19 cellular contexts compared by ENCODE assay signal in the genomic region with DNA sequence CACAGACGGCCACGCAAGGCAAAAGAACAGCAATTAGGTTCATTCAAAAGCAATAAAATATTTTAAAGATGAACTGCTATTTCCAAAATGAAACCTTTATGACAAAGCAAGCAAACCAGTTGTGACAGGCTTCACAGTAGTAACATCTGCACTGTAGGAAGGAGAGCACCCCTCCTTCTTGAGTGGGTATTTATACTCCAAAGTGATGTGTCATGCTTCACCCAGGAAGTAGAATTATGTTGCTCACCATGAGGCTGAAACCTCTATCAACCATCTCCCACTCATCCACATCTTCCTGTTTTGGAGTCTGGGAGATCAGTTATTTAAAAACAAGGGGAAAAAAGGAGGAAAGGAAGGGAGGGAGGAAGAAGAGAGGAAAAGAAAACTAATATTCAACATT. TPM values are rescaled to one million over a fixed set of nuclear protein-coding genes. Genes with fewer than 3 reads are reported as not detected.
A peak's percentile ranks its signal among the peaks of the same experiment; 100 is the strongest.
DNase-seq lines count a peak whose midpoint lies in the region; ATAC-seq and TF ChIP-seq lines count a peak whose summit lies in the region.
"Had no signal": no experiment of that assay in that cellular context is flagged by ENCODE, and none has a peak within 500 bp of the region (broad histone marks: within the 10 kb centered on the region; RNA-seq: fewer than 3 reads in every experiment).

No MANE protein-coding gene starts in this region.

- H3K4me3 ChIP-seq in A673 (ENCODE audit: low read depth, low read length, poor library complexity, severe bottlenecking) = no peak overlapping the region
- H3K4me3 ChIP-seq in CD8-positive, alpha-beta memory T cell (ENCODE audit: low read length) = no peak overlapping the region
- H3K4me3 ChIP-seq: thoracic aorta had no signal

- no peak overlapping the region for H3K4me3 Mint-ChIP-seq in CD8-positive, alpha-beta memory T cell
- H3K4me3 Mint-ChIP-seq: T-cell had no signal

- H3K36me3 ChIP-seq in A673 (ENCODE audit: insufficient read depth, low read length, poor library complexity, severe bottlenecking) = no peaks in the 10 kb centered on the region
- H3K36me3 ChIP-seq in CD8-positive, alpha-beta memory T cell (ENCODE audit: insufficient read depth, low read length) = no peaks in the 10 kb centered on the region
- H3K36me3 ChIP-seq: thoracic aorta had no signal

- peak; percentile 40 for DNase-seq in A673 (ENCODE audit: low spot score)
- DNase-seq in CD1c-positive myeloid dendritic cell (ENCODE audit: extremely low spot score) = peak; percentile 65
- DNase-seq in RPMI7951 (ENCODE audit: low read depth) = peak; percentile 3
- DNase-seq in CD8-positive, alpha-beta memory T cell = no peak
- DNase-seq in NCI-H1048 (lab: John Stamatoyannopoulos, UW) = no peak
- no peak for DNase-seq in activated effector memory CD4-positive, alpha-beta T cell treated with anti-CD3 and anti-CD28 coated beads, Interleukin-2, amount 50 U/mL, for 16 hours
- no peak for DNase-seq in DMS79 (lab: John Stamatoyannopoulos, UW)
- DNase-seq: activated CD8-positive, alpha-beta memory T cell treated with anti-CD3 and anti-CD28 coated beads for 24 hours; KG1; left ventricle myocardium superior; NCI-H146; NCI-H226; T-cell had no signal

- peak overlapping the region in 1 of 8 donors; percentile 2 for H3K27ac Mint-ChIP-seq in CD8-positive, alpha-beta memory T cell
- H3K27ac Mint-ChIP-seq: T-cell had no signal

- H3K36me3 Mint-ChIP-seq in CD8-positive, alpha-beta memory T cell = no peaks in the 10 kb centered on the region
- H3K36me3 Mint-ChIP-seq: T-cell had no signal

- TF ChIP-seq CTCF in A673 (conservative IDR thresholded peaks at IDR 0.05; ENCODE audit: low read depth, low read length) = no peak

- ATAC-seq in HG02678 (IDR thresholded peaks at IDR 0.05; ENCODE audit: unreplicated experiment) = peak; percentile 61
- ATAC-seq: HCT116, left ventricle myocardium superior had no signal

- no peak overlapping the region for H3K27ac ChIP-seq in A673 (ENCODE audit: low read depth, low read length, poor library complexity, severe bottlenecking)
- no peak overlapping the region for H3K27ac ChIP-seq in CD8-positive, alpha-beta memory T cell (ENCODE audit: low read depth, low read length)
- H3K27ac ChIP-seq: thoracic aorta had no signal

- no TSS peak for BruUV-seq in A673 (replicated peaks; lab: Mats Ljungman, UMichigan)

- peaks cover 9% of the 10 kb centered on the region for H3K4me1 ChIP-seq in A673 (ENCODE audit: insufficient read depth, low read length, poor library complexity, severe bottlenecking)
- H3K4me1 ChIP-seq in CD8-positive, alpha-beta memory T cell (ENCODE audit: insufficient read depth, low read length) = no peaks in the 10 kb centered on the region

- no peaks in the 10 kb centered on the region for H3K27me3 ChIP-seq in A673 (replicated peaks; ENCODE audit: insufficient read depth, low read depth, low read length, poor library complexity)
- no peaks in the 10 kb centered on the region for H3K27me3 ChIP-seq in CD8-positive, alpha-beta memory T cell (ENCODE audit: insufficient read depth, low read length, poor library complexity, severe bottlenecking)

- H3K9me3 Mint-ChIP-seq in CD8-positive, alpha-beta memory T cell = no peaks in the 10 kb centered on the region
- H3K9me3 Mint-ChIP-seq: T-cell had no signal

- H3K4me1 Mint-ChIP-seq in CD8-positive, alpha-beta memory T cell = no peaks in the 10 kb centered on the region

- intact Hi-C loops in A673 (cut with micrococcal nuclease; ENCODE audit: unreplicated experiment) = no loop called here

- peaks cover 3 to 9% of the 10 kb centered on the region in 2 donors for H3K27me3 Mint-ChIP-seq in CD8-positive, alpha-beta memory T cell
- H3K27me3 Mint-ChIP-seq: T-cell had no signal

- CTCF ChIA-PET in A673 (lab: Charles Lee) = no interaction called here
- CTCF ChIA-PET in CD8-positive, alpha-beta memory T cell (lab: Charles Lee) = no interaction called here

- H3K9me3 ChIP-seq in A673 (ENCODE audit: low read depth, low read length, poor library complexity, severe bottlenecking) = no peaks in the 10 kb centered on the region
- H3K9me3 ChIP-seq in CD8-positive, alpha-beta memory T cell (ENCODE audit: low read length) = no peaks in the 10 kb centered on the region
- H3K9me3 ChIP-seq: thoracic aorta had no signal

- POLR2A ChIA-PET in A673 (lab: Charles Lee; ENCODE audit: low non-redundant PET) = no interaction called here
- POLR2A ChIA-PET in CD8-positive, alpha-beta memory T cell (lab: Charles Lee) = no interaction called here

RNA-seq across cellular contexts. Expression of gene OR2T10, which starts 0.9 kb away (rescaled TPM):
- not detected in 2 replicates for total RNA-seq in A673 (2021)
- total RNA-seq in RPMI7951 (2014; rRNA removed; shearing (Covaris generic)) = not detected in 2 replicates
- total RNA-seq in CD8-positive, alpha-beta memory T cell = not detected
- not detected for polyA plus RNA-seq in CD8-positive, alpha-beta memory T cell
- total RNA-seq: astrocyte, left ventricle myocardium superior, T-cell, thoracic aorta had no signal
- polyA plus RNA-seq: BJ had no signal

RNA-seq across cellular contexts. Expression of gene OR2T34, which starts 22.1 kb away (rescaled TPM):
- total RNA-seq in A673 (2021) = not detected in 2 replicates
- not detected in 2 replicates for total RNA-seq in RPMI7951 (2014; rRNA removed; shearing (Covaris generic))
- total RNA-seq in CD8-positive, alpha-beta memory T cell = not detected
- not detected for polyA plus RNA-seq in CD8-positive, alpha-beta memory T cell
- total RNA-seq: astrocyte, left ventricle myocardium superior, renal cortical epithelial cell, T-cell, thoracic aorta had no signal
- polyA plus RNA-seq: BJ had no signal

RNA-seq across cellular contexts. Expression of gene OR2T29, which starts 34.0 kb away (rescaled TPM):
- not detected in 2 replicates for total RNA-seq in A673 (2021)
- not detected in 2 replicates for total RNA-seq in RPMI7951 (2014; rRNA removed; shearing (Covaris generic))
- total RNA-seq in CD8-positive, alpha-beta memory T cell = not detected
- polyA plus RNA-seq in CD8-positive, alpha-beta memory T cell = not detected
- total RNA-seq: astrocyte, left ventricle myocardium superior, T-cell, thoracic aorta had no signal
- polyA plus RNA-seq: BJ had no signal

RNA-seq across cellular contexts. Expression of gene OR2T11, which starts 38.3 kb away (rescaled TPM):
- not detected in 2 replicates for total RNA-seq in A673 (2021)
- total RNA-seq in RPMI7951 (2014; rRNA removed; shearing (Covaris generic)) = not detected in 2 replicates
- total RNA-seq in CD8-positive, alpha-beta memory T cell = not detected
- not detected for polyA plus RNA-seq in CD8-positive, alpha-beta memory T cell
- total RNA-seq: astrocyte, left ventricle myocardium superior, T-cell, thoracic aorta had no signal
- polyA plus RNA-seq: BJ had no signal

RNA-seq across cellular contexts. Expression of gene OR2T35, which starts 48.5 kb away (rescaled TPM):
- total RNA-seq in A673 (2021) = not detected in 2 replicates
- total RNA-seq in RPMI7951 (2014; rRNA removed; shearing (Covaris generic)) = not detected in 2 replicates
- not detected for total RNA-seq in CD8-positive, alpha-beta memory T cell
- not detected for polyA plus RNA-seq in CD8-positive, alpha-beta memory T cell
- total RNA-seq: astrocyte, left ventricle myocardium superior, T-cell, thoracic aorta had no signal
- polyA plus RNA-seq: BJ had no signal

Comparison
In these comparisons a context has a peak if more than half of its experiments do, and no peak if none do; other contexts are left out.
1. DNase-seq: peak in A673 (single experiment), CD1c-positive myeloid dendritic cell (single experiment) and RPMI7951 (single experiment); none in CD8-positive, alpha-beta memory T cell (0 of 5), NCI-H1048 (single experiment), activated effector memory CD4-positive, alpha-beta T cell treated with anti-CD3 and anti-CD28 coated beads, Interleukin-2, amount 50 U/mL, for 16 hours (single experiment) and DMS79 (single experiment).